In the genomic region with DNA sequence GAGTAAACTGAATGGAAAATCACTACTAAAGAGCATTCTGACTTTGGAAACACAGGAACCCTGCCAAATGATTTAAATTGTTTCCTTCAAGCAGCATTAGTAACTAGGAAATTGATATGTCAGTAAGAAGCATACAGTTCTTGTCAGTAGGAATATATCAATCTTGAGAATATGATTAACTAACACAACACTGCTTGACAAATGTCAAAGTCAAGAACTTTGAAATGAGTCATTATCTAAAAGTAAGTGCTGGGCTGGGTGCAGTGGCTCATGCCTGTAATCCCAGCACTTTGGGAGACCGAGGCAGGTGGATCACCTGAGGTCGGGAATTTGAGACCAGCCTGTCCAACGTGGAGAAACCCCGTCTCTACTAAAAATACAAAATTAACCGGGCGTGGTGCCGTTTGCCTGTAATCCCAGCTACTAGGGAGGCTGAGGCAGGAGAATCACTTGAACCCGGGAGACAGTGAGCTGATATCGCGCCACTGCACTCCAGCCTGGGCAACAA, we compare ENCODE assay signal across 8 cellular contexts. TPM values are rescaled to one million over a fixed set of nuclear protein-coding genes. Genes with fewer than 3 reads are reported as not detected.
"Had no signal": no experiment of that assay in that cellular context is flagged by ENCODE, and none has a peak within 500 bp of the region (broad histone marks: within the 10 kb centered on the region; RNA-seq: fewer than 3 reads in every experiment).

No MANE protein-coding gene starts in this region.

RNA-seq across cellular contexts. Expression of a gene that starts 7.0 kb away (rescaled TPM):
- total RNA-seq: activated CD4-positive, alpha-beta memory T cell treated with anti-CD3 and anti-CD28 coated beads, Interleukin-2, amount 10 ng/mL, durations not matched to agents 7 days and 5 days; activated CD8-positive, alpha-beta T cell treated with anti-CD3 and anti-CD28 coated beads, Interleukin-2, amount 10 ng/mL, durations not matched to agents 7 days and 5 days; activated T-helper 2 cell treated with anti-CD3 and anti-CD28 coated beads, Interferon-gamma antibody, Interleukin-2, Interleukin-4, amounts not matched to agents 10 μg/mL and 5 μg/mL and 100 μg/mL, durations not matched to agents 14 hours and 24 hours and 36 hours; bronchial epithelial cell; T-helper 1 cell treated with Interleukin-12 subunit alpha and Interleukin-12 subunit beta and Interleukin-4 antibody, amounts not matched to agents 30 ng/mL and 1 ng/mL, for 36 hours; T-helper 17 cell; T-helper 2 cell treated with Interferon-gamma antibody and Interleukin-4, amounts not matched to agents 100 ng/mL and 5 ng/mL, for 36 hours; WTC11 had no signal
